ENCODE assay signal across 1 cellular context in the genomic region with DNA sequence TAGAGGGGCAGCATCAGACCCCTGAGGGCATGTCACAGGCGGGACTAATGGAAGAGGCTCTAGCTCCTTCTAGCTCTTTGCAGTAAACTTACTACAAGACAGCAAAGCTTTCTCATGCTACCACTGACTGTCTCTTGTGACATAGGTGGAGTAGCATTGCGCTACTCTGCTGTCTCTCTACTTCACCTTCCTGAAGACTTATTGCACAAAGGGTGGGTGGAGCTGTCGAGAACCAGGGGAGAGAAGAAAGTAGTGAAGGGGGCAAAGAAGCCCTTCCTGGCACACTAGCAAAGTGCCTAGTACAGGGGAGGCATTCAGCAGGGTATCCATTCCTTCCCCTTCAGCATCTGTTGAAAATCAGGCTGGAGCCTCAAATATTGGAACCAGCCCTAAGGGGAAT.
TF ChIP-seq lines count a peak whose summit lies in the region.

No MANE protein-coding gene starts in this region.

TF ChIP-seq in IMR-90, 13 proteins besides CTCF, POLR2A, EP300 and RAD21 (continued from another document):
- TF ChIP-seq, protein P1, sequence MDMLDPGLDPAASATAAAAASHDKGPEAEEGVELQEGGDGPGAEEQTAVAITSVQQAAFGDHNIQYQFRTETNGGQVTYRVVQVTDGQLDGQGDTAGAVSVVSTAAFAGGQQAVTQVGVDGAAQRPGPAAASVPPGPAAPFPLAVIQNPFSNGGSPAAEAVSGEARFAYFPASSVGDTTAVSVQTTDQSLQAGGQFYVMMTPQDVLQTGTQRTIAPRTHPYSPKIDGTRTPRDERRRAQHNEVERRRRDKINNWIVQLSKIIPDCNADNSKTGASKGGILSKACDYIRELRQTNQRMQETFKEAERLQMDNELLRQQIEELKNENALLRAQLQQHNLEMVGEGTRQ (IDR thresholded peaks at IDR 0.05; ENCODE audit: low read depth, low read length): no peak
- TF ChIP-seq MAFK (IDR thresholded peaks at IDR 0.05; ENCODE audit: low read depth, low read length) (no peak), BHLHE40 (IDR thresholded peaks at IDR 0.05; ENCODE audit: low read depth, low read length) (no peak), NFE2L2 (IDR thresholded peaks at IDR 0.05; ENCODE audit: low read depth, low read length) (no peak), RCOR1 (IDR thresholded peaks at IDR 0.05; ENCODE audit: insufficient replicate concordance, low read length) (no peak), RFX5 (IDR thresholded peaks at IDR 0.05; ENCODE audit: low read depth, low read length) (no peak), MXI1 (IDR thresholded peaks at IDR 0.05; ENCODE audit: borderline replicate concordance, low read depth, low read length) (no peak)
